ENCODE assay signal across 30 cellular contexts in genomic region chr13:103308700-103309099, GRCh38.
"Had no signal": no experiment of that assay in that cellular context is flagged by ENCODE, and none has a peak within 500 bp of the region (broad histone marks: within the 10 kb centered on the region; RNA-seq: fewer than 3 reads in every experiment).

No MANE protein-coding gene starts in this region.

- H3K9me3 ChIP-seq: neutrophil, pancreas, prostate gland, right lobe of liver, sigmoid colon, suprapubic skin, testis, tibial artery, transverse colon, upper lobe of right lung, uterus had no signal

- H3K4me1 ChIP-seq: pancreas, prostate gland, right lobe of liver, sigmoid colon, suprapubic skin, testis, tibial artery, transverse colon, upper lobe of right lung, uterus had no signal

- H3K27me3 ChIP-seq: neutrophil, pancreas, right lobe of liver, sigmoid colon, spleen, suprapubic skin, testis, tibial artery, transverse colon, upper lobe of right lung, uterus had no signal

- H3K27me3 Mint-ChIP-seq: naive thymus-derived CD8-positive, alpha-beta T cell; natural killer cell treated with Interleukin-12 subunit alpha and Interleukin-12 subunit beta and Interleukin-15 and Interleukin-18, amount 100 ng/mL, for 72 hours; stimulated activated memory B cell treated with anti-CD40 and anti-IgM and Interleukin-4, amounts not matched to agents 10 μg/mL and 1 μg/mL and 100 μg/mL, for 72 hours; stimulated activated naive CD8-positive, alpha-beta T cell treated with anti-CD3 and anti-CD28 coated beads, Interleukin-15, amount 100 ng/mL, for 72 hours; type B pancreatic cell had no signal

- H3K27ac ChIP-seq: neutrophil, pancreas, prostate gland, right lobe of liver, sigmoid colon, skin epidermis, spleen, suprapubic skin, testis, tibial artery, transverse colon, upper lobe of right lung, uterus had no signal

- H3K9me3 Mint-ChIP-seq: nephron progenitor cell, type B pancreatic cell had no signal

- H3K36me3 Mint-ChIP-seq: naive thymus-derived CD8-positive, alpha-beta T cell; natural killer cell treated with Interleukin-12 subunit alpha and Interleukin-12 subunit beta and Interleukin-15 and Interleukin-18, amount 100 ng/mL, for 72 hours; stimulated activated memory B cell treated with anti-CD40 and anti-IgM and Interleukin-4, amounts not matched to agents 10 μg/mL and 1 μg/mL and 100 μg/mL, for 72 hours; type B pancreatic cell had no signal

- H3K36me3 ChIP-seq: neutrophil, pancreas, prostate gland, right lobe of liver, sigmoid colon, spleen, suprapubic skin, tibial artery, transverse colon, upper lobe of right lung, uterus had no signal

- H3K4me3 ChIP-seq: pancreas, prostate gland, right lobe of liver, sigmoid colon, skin epidermis, smooth muscle cell, spleen, suprapubic skin, testis, tibial artery, transverse colon, upper lobe of right lung, uterus had no signal

- H3K4me1 Mint-ChIP-seq: naive thymus-derived CD8-positive, alpha-beta T cell; stimulated activated memory B cell treated with anti-CD40 and anti-IgM and Interleukin-4, amounts not matched to agents 10 μg/mL and 1 μg/mL and 100 μg/mL, for 72 hours; stimulated activated naive CD8-positive, alpha-beta T cell treated with anti-CD3 and anti-CD28 coated beads, Interleukin-15, amount 100 ng/mL, for 72 hours had no signal

- H3K27ac Mint-ChIP-seq: naive thymus-derived CD8-positive, alpha-beta T cell; natural killer cell treated with Interleukin-12 subunit alpha and Interleukin-12 subunit beta and Interleukin-15 and Interleukin-18, amount 100 ng/mL, for 72 hours; nephron progenitor cell; stimulated activated memory B cell treated with anti-CD40 and anti-IgM and Interleukin-4, amounts not matched to agents 10 μg/mL and 1 μg/mL and 100 μg/mL, for 72 hours; stimulated activated naive CD8-positive, alpha-beta T cell treated with anti-CD3 and anti-CD28 coated beads, Interleukin-15, amount 100 ng/mL, for 72 hours; type B pancreatic cell had no signal

- ATAC-seq: naive thymus-derived CD8-positive, alpha-beta T cell; natural killer cell treated with Interleukin-12 subunit alpha and Interleukin-12 subunit beta and Interleukin-15 and Interleukin-18, amount 100 ng/mL, for 72 hours; pancreas; right cardiac atrium; right lobe of liver; stimulated activated memory B cell treated with anti-CD40 and anti-IgM and Interleukin-4, amounts not matched to agents 10 μg/mL and 1 μg/mL and 100 μg/mL, for 72 hours; stimulated activated naive CD8-positive, alpha-beta T cell treated with anti-CD3 and anti-CD28 coated beads, Interleukin-15, amount 100 ng/mL, for 72 hours; stimulated activated naive CD8-positive, alpha-beta T cell treated with anti-CD3 and anti-CD28 coated beads, Interleukin-15, Interleukin-2, amounts not matched to agents 100 U/mL and 50 U/mL, for 24 hours; upper lobe of right lung had no signal

- DNase-seq: naive thymus-derived CD8-positive, alpha-beta T cell; nephron progenitor cell; pancreas; right cardiac atrium; right lobe of liver; sigmoid colon; spleen; stimulated activated CD4-positive, alpha-beta T cell treated with anti-CD3 and anti-CD28 coated beads, Interleukin-12 subunit alpha, Interleukin-12 subunit beta, amount 100 ng/mL, for 4 hours; stimulated activated CD4-positive, alpha-beta T cell treated with anti-CD3 and anti-CD28 coated beads, Interleukin-1b, Interleukin-23, amount 100 ng/mL, for 48 hours; stimulated activated CD4-positive, alpha-beta T cell treated with anti-CD3 and anti-CD28 coated beads, Interleukin-4, amount 100 ng/mL, for 1 hour; stimulated activated CD4-positive, alpha-beta T cell treated with anti-CD3 and anti-CD28 coated beads, Interleukin-4, amount 100 ng/mL, for 4 hours; stimulated activated CD8-positive, alpha-beta memory T cell treated with anti-CD3 and anti-CD28 coated beads, Interleukin-4, amount 100 ng/mL, for 48 hours; stimulated activated naive CD4-positive, alpha-beta T cell; stimulated activated naive CD8-positive, alpha-beta T cell treated with anti-CD3 and anti-CD28 coated beads, Interleukin-15, amount 100 ng/mL, for 72 hours; stimulated activated naive CD8-positive, alpha-beta T cell treated with anti-CD3 and anti-CD28 coated beads, Interleukin-15, Interleukin-2, amounts not matched to agents 100 U/mL and 50 U/mL, for 24 hours; substantia nigra; testis; tibial artery; transverse colon; upper lobe of right lung; uterus had no signal

- H3K4me2 ChIP-seq: smooth muscle cell had no signal

- H3K4me3 Mint-ChIP-seq: naive thymus-derived CD8-positive, alpha-beta T cell; natural killer cell treated with Interleukin-12 subunit alpha and Interleukin-12 subunit beta and Interleukin-15 and Interleukin-18, amount 100 ng/mL, for 72 hours; nephron progenitor cell; neural crest cell; stimulated activated memory B cell treated with anti-CD40 and anti-IgM and Interleukin-4, amounts not matched to agents 10 μg/mL and 1 μg/mL and 100 μg/mL, for 72 hours; stimulated activated naive CD8-positive, alpha-beta T cell treated with anti-CD3 and anti-CD28 coated beads, Interleukin-15, amount 100 ng/mL, for 72 hours; type B pancreatic cell had no signal
